ENCODE assay signal across 24 cellular contexts in genomic region chr2:9115219-9115618, GRCh38.
"Had no signal": no experiment of that assay in that cellular context is flagged by ENCODE, and none has a peak within 500 bp of the region (broad histone marks: within the 10 kb centered on the region; RNA-seq: fewer than 3 reads in every experiment).

No MANE protein-coding gene starts in this region.

- H3K79me2 ChIP-seq: hepatocyte had no signal

- H3K27me3 ChIP-seq: hepatocyte, neural progenitor cell, ovary, right atrium auricular region, suprapubic skin, tibial artery, upper lobe of right lung had no signal

- H2AFZ ChIP-seq: hepatocyte, neural progenitor cell had no signal

- H3K4me1 Mint-ChIP-seq: natural killer cell; stimulated activated effector memory CD8-positive, alpha-beta T cell treated with anti-CD3 and anti-CD28 coated beads, Interleukin-12 subunit alpha, Interleukin-12 subunit beta, amount 100 ng/mL, for 72 hours had no signal

- H3K36me3 Mint-ChIP-seq: mesothelial cell of epicardium; natural killer cell; neural progenitor cell; stimulated activated effector memory CD8-positive, alpha-beta T cell treated with anti-CD3 and anti-CD28 coated beads, Interleukin-12 subunit alpha, Interleukin-12 subunit beta, amount 100 ng/mL, for 72 hours had no signal

- DNase-seq: islet precursor cell; left ventricle myocardium inferior; mesendoderm; naive B cell; natural killer cell; nephron progenitor cell; ovary; stimulated activated CD4-positive, alpha-beta T cell treated with anti-CD3 and anti-CD28 coated beads, Interleukin-4, amount 100 ng/mL, for 24 hours; stimulated activated naive CD4-positive, alpha-beta T cell; tibial artery; upper lobe of right lung had no signal

- H3K9me3 ChIP-seq: left ventricle myocardium inferior, ovary, right atrium auricular region, suprapubic skin, thoracic aorta, tibial artery, upper lobe of right lung had no signal

- H3K27ac Mint-ChIP-seq: mesothelial cell of epicardium; naive B cell; natural killer cell; nephron progenitor cell; neural progenitor cell; progenitor cell of endocrine pancreas; stimulated activated effector memory CD8-positive, alpha-beta T cell treated with anti-CD3 and anti-CD28 coated beads, Interleukin-12 subunit alpha, Interleukin-12 subunit beta, amount 100 ng/mL, for 72 hours; stimulated activated naive CD8-positive, alpha-beta T cell treated with anti-CD3 and anti-CD28 coated beads, Interleukin-15, Interleukin-2, amounts not matched to agents 100 ng/mL and 50 ng/mL, for 24 hours had no signal

- FAIRE-seq: urothelium cell line had no signal

- H3K4me3 ChIP-seq: hepatocyte, left ventricle myocardium inferior, lung, neural progenitor cell, ovary, right atrium auricular region, skin epidermis, suprapubic skin, thoracic aorta, tibial artery, upper lobe of right lung had no signal

- H3K9ac ChIP-seq: neural progenitor cell had no signal

- ATAC-seq: natural killer cell; sciatic nerve; stimulated activated effector memory CD8-positive, alpha-beta T cell treated with anti-CD3 and anti-CD28 coated beads, Interleukin-12 subunit alpha, Interleukin-12 subunit beta, amount 100 ng/mL, for 72 hours; upper lobe of right lung had no signal

- H3K9me3 Mint-ChIP-seq: natural killer cell; nephron progenitor cell; neural progenitor cell; stimulated activated effector memory CD8-positive, alpha-beta T cell treated with anti-CD3 and anti-CD28 coated beads, Interleukin-12 subunit alpha, Interleukin-12 subunit beta, amount 100 ng/mL, for 72 hours; stimulated activated naive CD8-positive, alpha-beta T cell treated with anti-CD3 and anti-CD28 coated beads, Interleukin-15, Interleukin-2, amounts not matched to agents 100 ng/mL and 50 ng/mL, for 24 hours had no signal

- H3K4me3 Mint-ChIP-seq: mesothelial cell of epicardium; naive B cell; natural killer cell; nephron progenitor cell; neural progenitor cell; stimulated activated effector memory CD8-positive, alpha-beta T cell treated with anti-CD3 and anti-CD28 coated beads, Interleukin-12 subunit alpha, Interleukin-12 subunit beta, amount 100 ng/mL, for 72 hours; stimulated activated naive CD8-positive, alpha-beta T cell treated with anti-CD3 and anti-CD28 coated beads, Interleukin-15, Interleukin-2, amounts not matched to agents 100 ng/mL and 50 ng/mL, for 24 hours had no signal

- H3K4me1 ChIP-seq: left ventricle myocardium inferior, right atrium auricular region, upper lobe of right lung had no signal

- H3K27ac ChIP-seq: hepatocyte, left ventricle myocardium inferior, neural progenitor cell, ovary, right atrium auricular region, skin epidermis, suprapubic skin, thoracic aorta, tibial artery, upper lobe of right lung had no signal

- H3K36me3 ChIP-seq: left ventricle myocardium inferior, neural progenitor cell, ovary, right atrium auricular region, suprapubic skin, thoracic aorta, tibial artery, upper lobe of right lung had no signal

- H3K4me2 ChIP-seq: hepatocyte, neural progenitor cell had no signal
